ENCODE assay signal across 1 cellular context in genomic region chr11:64304316-64305072, GRCh38.
TF ChIP-seq lines count a peak whose summit lies in the region.

No MANE protein-coding gene starts in this region.

TF ChIP-seq in HepG2, 621 proteins besides CTCF, POLR2A, EP300 and RAD21 (continued from another document and continues in another):
- TF ChIP-seq, protein P1, sequence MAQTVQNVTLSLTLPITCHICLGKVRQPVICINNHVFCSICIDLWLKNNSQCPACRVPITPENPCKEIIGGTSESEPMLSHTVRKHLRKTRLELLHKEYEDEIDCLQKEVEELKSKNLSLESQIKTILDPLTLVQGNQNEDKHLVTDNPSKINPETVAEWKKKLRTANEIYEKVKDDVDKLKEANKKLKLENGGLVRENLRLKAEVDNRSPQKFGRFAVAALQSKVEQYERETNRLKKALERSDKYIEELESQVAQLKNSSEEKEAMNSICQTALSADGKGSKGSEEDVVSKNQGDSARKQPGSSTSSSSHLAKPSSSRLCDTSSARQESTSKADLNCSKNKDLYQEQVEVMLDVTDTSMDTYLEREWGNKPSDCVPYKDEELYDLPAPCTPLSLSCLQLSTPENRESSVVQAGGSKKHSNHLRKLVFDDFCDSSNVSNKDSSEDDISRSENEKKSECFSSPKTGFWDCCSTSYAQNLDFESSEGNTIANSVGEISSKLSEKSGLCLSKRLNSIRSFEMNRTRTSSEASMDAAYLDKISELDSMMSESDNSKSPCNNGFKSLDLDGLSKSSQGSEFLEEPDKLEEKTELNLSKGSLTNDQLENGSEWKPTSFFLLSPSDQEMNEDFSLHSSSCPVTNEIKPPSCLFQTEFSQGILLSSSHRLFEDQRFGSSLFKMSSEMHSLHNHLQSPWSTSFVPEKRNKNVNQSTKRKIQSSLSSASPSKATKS (CRISPR knock-in tag; IDR thresholded peaks at IDR 0.05): no peak
- TF ChIP-seq CHCHD3 (CRISPR knock-in tag; IDR thresholded peaks at IDR 0.05): no peak
- TF ChIP-seq HHEX (CRISPR knock-in tag; IDR thresholded peaks at IDR 0.05): no peak
- TF ChIP-seq HOXA5 (CRISPR knock-in tag; IDR thresholded peaks at IDR 0.05): no peak
- TF ChIP-seq, protein P2, sequence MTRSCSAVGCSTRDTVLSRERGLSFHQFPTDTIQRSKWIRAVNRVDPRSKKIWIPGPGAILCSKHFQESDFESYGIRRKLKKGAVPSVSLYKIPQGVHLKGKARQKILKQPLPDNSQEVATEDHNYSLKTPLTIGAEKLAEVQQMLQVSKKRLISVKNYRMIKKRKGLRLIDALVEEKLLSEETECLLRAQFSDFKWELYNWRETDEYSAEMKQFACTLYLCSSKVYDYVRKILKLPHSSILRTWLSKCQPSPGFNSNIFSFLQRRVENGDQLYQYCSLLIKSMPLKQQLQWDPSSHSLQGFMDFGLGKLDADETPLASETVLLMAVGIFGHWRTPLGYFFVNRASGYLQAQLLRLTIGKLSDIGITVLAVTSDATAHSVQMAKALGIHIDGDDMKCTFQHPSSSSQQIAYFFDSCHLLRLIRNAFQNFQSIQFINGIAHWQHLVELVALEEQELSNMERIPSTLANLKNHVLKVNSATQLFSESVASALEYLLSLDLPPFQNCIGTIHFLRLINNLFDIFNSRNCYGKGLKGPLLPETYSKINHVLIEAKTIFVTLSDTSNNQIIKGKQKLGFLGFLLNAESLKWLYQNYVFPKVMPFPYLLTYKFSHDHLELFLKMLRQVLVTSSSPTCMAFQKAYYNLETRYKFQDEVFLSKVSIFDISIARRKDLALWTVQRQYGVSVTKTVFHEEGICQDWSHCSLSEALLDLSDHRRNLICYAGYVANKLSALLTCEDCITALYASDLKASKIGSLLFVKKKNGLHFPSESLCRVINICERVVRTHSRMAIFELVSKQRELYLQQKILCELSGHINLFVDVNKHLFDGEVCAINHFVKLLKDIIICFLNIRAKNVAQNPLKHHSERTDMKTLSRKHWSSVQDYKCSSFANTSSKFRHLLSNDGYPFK (CRISPR knock-in tag; IDR thresholded peaks at IDR 0.05; ENCODE audit: borderline replicate concordance): peak; percentile 67; the same call in 1 of the 2 replicates
- peak; percentile 65; the same call in 1 of the 2 replicates for TF ChIP-seq ZBTB7B (CRISPR knock-in tag; IDR thresholded peaks at IDR 0.05)
- TF ChIP-seq ZNF772 (CRISPR knock-in tag; IDR thresholded peaks at IDR 0.05): no peak; the same call in 1 of the 2 replicates
- TF ChIP-seq, protein P3, sequence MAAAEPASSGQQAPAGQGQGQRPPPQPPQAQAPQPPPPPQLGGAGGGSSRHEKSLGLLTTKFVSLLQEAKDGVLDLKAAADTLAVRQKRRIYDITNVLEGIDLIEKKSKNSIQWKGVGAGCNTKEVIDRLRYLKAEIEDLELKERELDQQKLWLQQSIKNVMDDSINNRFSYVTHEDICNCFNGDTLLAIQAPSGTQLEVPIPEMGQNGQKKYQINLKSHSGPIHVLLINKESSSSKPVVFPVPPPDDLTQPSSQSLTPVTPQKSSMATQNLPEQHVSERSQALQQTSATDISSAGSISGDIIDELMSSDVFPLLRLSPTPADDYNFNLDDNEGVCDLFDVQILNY (CRISPR knock-in tag; conservative IDR thresholded peaks at IDR 0.05): no peak
- no peak for TF ChIP-seq ZNF564 (CRISPR knock-in tag; IDR thresholded peaks at IDR 0.05)
- TF ChIP-seq FOXK2 (IDR thresholded peaks at IDR 0.05): no peak
- no peak for TF ChIP-seq ZFP36L1 (CRISPR knock-in tag; IDR thresholded peaks at IDR 0.05)
- TF ChIP-seq ZNF7 (CRISPR knock-in tag; IDR thresholded peaks at IDR 0.05): no peak
- TF ChIP-seq, protein P4, sequence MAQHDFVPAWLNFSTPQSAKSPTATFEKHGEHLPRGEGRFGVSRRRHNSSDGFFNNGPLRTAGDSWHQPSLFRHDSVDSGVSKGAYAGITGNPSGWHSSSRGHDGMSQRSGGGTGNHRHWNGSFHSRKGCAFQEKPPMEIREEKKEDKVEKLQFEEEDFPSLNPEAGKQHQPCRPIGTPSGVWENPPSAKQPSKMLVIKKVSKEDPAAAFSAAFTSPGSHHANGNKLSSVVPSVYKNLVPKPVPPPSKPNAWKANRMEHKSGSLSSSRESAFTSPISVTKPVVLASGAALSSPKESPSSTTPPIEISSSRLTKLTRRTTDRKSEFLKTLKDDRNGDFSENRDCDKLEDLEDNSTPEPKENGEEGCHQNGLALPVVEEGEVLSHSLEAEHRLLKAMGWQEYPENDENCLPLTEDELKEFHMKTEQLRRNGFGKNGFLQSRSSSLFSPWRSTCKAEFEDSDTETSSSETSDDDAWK (CRISPR knock-in tag; IDR thresholded peaks at IDR 0.05): no peak
- no peak for TF ChIP-seq SYNCRIP (IDR thresholded peaks at IDR 0.05; ENCODE audit: insufficient read depth, low read depth, low read length)
- TF ChIP-seq YY1 (IDR thresholded peaks at IDR 0.05; ENCODE audit: insufficient read depth, insufficient replicate concordance, low read depth, low read length): peak; percentile 40
- TF ChIP-seq, protein P5, sequence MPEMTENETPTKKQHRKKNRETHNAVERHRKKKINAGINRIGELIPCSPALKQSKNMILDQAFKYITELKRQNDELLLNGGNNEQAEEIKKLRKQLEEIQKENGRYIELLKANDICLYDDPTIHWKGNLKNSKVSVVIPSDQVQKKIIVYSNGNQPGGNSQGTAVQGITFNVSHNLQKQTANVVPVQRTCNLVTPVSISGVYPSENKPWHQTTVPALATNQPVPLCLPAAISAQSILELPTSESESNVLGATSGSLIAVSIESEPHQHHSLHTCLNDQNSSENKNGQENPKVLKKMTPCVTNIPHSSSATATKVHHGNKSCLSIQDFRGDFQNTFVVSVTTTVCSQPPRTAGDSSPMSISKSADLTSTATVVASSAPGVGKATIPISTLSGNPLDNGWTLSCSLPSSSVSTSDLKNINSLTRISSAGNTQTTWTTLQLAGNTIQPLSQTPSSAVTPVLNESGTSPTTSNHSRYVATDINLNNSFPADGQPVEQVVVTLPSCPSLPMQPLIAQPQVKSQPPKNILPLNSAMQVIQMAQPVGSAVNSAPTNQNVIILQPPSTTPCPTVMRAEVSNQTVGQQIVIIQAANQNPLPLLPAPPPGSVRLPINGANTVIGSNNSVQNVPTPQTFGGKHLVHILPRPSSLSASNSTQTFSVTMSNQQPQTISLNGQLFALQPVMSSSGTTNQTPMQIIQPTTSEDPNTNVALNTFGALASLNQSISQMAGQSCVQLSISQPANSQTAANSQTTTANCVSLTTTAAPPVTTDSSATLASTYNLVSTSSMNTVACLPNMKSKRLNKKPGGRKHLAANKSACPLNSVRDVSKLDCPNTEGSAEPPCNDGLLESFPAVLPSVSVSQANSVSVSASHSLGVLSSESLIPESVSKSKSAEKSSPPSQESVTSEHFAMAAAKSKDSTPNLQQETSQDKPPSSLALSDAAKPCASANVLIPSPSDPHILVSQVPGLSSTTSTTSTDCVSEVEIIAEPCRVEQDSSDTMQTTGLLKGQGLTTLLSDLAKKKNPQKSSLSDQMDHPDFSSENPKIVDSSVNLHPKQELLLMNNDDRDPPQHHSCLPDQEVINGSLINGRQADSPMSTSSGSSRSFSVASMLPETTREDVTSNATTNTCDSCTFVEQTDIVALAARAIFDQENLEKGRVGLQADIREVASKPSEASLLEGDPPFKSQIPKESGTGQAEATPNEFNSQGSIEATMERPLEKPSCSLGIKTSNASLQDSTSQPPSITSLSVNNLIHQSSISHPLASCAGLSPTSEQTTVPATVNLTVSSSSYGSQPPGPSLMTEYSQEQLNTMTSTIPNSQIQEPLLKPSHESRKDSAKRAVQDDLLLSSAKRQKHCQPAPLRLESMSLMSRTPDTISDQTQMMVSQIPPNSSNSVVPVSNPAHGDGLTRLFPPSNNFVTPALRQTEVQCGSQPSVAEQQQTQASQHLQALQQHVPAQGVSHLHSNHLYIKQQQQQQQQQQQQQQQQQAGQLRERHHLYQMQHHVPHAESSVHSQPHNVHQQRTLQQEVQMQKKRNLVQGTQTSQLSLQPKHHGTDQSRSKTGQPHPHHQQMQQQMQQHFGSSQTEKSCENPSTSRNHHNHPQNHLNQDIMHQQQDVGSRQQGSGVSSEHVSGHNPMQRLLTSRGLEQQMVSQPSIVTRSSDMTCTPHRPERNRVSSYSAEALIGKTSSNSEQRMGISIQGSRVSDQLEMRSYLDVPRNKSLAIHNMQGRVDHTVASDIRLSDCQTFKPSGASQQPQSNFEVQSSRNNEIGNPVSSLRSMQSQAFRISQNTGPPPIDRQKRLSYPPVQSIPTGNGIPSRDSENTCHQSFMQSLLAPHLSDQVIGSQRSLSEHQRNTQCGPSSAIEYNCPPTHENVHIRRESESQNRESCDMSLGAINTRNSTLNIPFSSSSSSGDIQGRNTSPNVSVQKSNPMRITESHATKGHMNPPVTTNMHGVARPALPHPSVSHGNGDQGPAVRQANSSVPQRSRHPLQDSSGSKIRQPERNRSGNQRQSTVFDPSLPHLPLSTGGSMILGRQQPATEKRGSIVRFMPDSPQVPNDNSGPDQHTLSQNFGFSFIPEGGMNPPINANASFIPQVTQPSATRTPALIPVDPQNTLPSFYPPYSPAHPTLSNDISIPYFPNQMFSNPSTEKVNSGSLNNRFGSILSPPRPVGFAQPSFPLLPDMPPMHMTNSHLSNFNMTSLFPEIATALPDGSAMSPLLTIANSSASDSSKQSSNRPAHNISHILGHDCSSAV (CRISPR knock-in tag; IDR thresholded peaks at IDR 0.05; ENCODE audit: borderline replicate concordance): no peak
- TF ChIP-seq ZNF17 (CRISPR knock-in tag; IDR thresholded peaks at IDR 0.05): no peak
- no peak for TF ChIP-seq SNAPC2 (CRISPR knock-in tag; IDR thresholded peaks at IDR 0.05)
- TF ChIP-seq ZBED4 (CRISPR knock-in tag; IDR thresholded peaks at IDR 0.05; ENCODE audit: borderline replicate concordance): peak; percentile 23; the same call in 1 of the 2 replicates
- no peak for TF ChIP-seq TEAD2 (CRISPR knock-in tag; IDR thresholded peaks at IDR 0.05)
- no peak for TF ChIP-seq CCDC6 (CRISPR knock-in tag; IDR thresholded peaks at IDR 0.05)
- peak; percentile 44; the same call in 1 of the 2 replicates for TF ChIP-seq ELF1 (CRISPR knock-in tag; IDR thresholded peaks at IDR 0.05)
- TF ChIP-seq ZNF10 (CRISPR knock-in tag; IDR thresholded peaks at IDR 0.05; ENCODE audit: borderline replicate concordance, low read depth): no peak
- TF ChIP-seq SP2 (CRISPR knock-in tag; IDR thresholded peaks at IDR 0.05): no peak
- TF ChIP-seq ZNF619 (CRISPR knock-in tag; IDR thresholded peaks at IDR 0.05): no peak
- TF ChIP-seq, protein P6, sequence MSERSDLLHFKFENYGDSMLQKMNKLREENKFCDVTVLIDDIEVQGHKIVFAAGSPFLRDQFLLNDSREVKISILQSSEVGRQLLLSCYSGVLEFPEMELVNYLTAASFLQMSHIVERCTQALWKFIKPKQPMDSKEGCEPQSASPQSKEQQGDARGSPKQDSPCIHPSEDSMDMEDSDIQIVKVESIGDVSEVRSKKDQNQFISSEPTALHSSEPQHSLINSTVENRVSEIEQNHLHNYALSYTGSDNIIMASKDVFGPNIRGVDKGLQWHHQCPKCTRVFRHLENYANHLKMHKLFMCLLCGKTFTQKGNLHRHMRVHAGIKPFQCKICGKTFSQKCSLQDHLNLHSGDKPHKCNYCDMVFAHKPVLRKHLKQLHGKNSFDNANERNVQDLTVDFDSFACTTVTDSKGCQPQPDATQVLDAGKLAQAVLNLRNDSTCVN (CRISPR knock-in tag; IDR thresholded peaks at IDR 0.05; ENCODE audit: borderline replicate concordance): no peak
- no peak for TF ChIP-seq HCFC1 (IDR thresholded peaks at IDR 0.05; ENCODE audit: low read depth, low read length)
- no peak for TF ChIP-seq MED13 (CRISPR knock-in tag; IDR thresholded peaks at IDR 0.05)
- TF ChIP-seq ZNF296 (CRISPR knock-in tag; conservative IDR thresholded peaks at IDR 0.05): no peak
- TF ChIP-seq, protein P7, sequence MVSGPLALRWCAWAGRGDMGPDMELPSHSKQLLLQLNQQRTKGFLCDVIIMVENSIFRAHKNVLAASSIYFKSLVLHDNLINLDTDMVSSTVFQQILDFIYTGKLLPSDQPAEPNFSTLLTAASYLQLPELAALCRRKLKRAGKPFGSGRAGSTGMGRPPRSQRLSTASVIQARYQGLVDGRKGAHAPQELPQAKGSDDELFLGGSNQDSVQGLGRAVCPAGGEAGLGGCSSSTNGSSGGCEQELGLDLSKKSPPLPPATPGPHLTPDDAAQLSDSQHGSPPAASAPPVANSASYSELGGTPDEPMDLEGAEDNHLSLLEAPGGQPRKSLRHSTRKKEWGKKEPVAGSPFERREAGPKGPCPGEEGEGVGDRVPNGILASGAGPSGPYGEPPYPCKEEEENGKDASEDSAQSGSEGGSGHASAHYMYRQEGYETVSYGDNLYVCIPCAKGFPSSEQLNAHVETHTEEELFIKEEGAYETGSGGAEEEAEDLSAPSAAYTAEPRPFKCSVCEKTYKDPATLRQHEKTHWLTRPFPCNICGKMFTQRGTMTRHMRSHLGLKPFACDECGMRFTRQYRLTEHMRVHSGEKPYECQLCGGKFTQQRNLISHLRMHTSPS (CRISPR knock-in tag; IDR thresholded peaks at IDR 0.05; ENCODE audit: low read depth): no peak
- TF ChIP-seq ZSCAN30 (CRISPR knock-in tag; IDR thresholded peaks at IDR 0.05): no peak
- no peak for TF ChIP-seq NFIC (IDR thresholded peaks at IDR 0.05; ENCODE audit: low read length)
- no peak for TF ChIP-seq ZNF451 (CRISPR knock-in tag; IDR thresholded peaks at IDR 0.05)
- TF ChIP-seq ZNF30 (CRISPR knock-in tag; IDR thresholded peaks at IDR 0.05): no peak
- TF ChIP-seq IRX3 (CRISPR knock-in tag; IDR thresholded peaks at IDR 0.05; ENCODE audit: borderline replicate concordance, low read depth): no peak
